Comparison of ENCODE assay signal across 8 cellular contexts in the genomic region with DNA sequence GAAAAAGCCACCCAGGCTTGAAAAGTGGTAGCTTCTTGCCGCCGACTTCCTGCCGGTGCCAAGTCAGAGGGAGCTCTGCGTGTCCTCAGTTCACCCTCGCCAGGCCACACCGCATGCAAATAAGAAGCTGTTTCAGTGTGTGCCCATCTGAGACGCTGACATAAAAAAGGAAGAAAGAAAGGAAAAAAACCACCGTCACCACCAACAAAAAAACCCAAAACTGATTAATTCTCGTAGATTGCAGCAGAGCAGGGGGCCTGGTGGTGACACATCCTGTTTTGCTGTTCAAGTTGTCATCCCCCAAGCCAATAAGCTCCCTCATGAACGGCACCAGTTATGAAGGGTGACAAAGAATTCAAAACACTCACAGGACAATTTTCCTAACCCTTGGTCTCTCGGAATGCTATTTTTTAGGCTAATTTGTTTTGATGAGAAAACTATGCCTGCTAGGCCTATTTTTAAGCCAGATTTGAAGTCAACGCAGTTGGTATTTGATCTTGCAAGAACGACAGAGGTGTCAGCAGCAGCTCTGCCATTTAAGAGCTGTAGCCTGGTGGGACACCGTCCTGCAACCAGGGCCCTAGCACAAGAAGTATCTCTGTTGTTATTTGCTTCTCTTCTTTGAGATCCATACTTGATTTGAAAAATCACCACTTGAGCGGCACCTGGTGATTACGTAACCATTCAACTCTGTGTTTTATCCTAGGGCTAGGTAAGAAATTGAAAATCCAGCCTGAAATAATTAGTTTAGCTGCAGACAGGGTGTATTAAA.
DNase-seq lines count a peak whose midpoint lies in the region; ATAC-seq and TF ChIP-seq lines count a peak whose summit lies in the region.

No MANE protein-coding gene starts in this region.

- peak overlapping the region in 1 of 4 donors; percentile 25 for H3K4me3 ChIP-seq in Peyer's patch
- no peak overlapping the region for H3K4me3 ChIP-seq in MG63

- ATAC-seq in GM18502 (IDR thresholded peaks at IDR 0.05; ENCODE audit: poor library complexity, unreplicated experiment) (peak; percentile 94), HG02885 (IDR thresholded peaks at IDR 0.05; ENCODE audit: poor library complexity, unreplicated experiment) (peak; percentile 91)

- H3K27me3 ChIP-seq in Peyer's patch (no peaks in the 10 kb centered on the region), MG63 (no peaks in the 10 kb centered on the region)

- peaks cover 33% of the 10 kb centered on the region for H3K36me3 Mint-ChIP-seq in activated T-helper 2 cell treated with anti-CD3 and anti-CD28 coated beads, Interferon-gamma antibody, Interleukin-2, Interleukin-4, amounts not matched to agents 10 μg/mL and 5 μg/mL and 100 μg/mL, durations not matched to agents 14 hours and 24 hours and 36 hours (ENCODE audit: low read depth)

- no peak for TF ChIP-seq POLR2A in Peyer's patch (IDR thresholded peaks at IDR 0.05)

- H3K36me3 ChIP-seq in Peyer's patch = no peaks in the 10 kb centered on the region
- no peaks in the 10 kb centered on the region for H3K36me3 ChIP-seq in MG63

- DNase-seq in Peyer's patch = peak in 2 of 3 donors; percentile 88 to 89
- DNase-seq in activated T-helper 2 cell treated with anti-CD3 and anti-CD28 coated beads, Interferon-gamma antibody, Interleukin-2, Interleukin-4, amounts not matched to agents 10 μg/mL and 5 μg/mL and 100 μg/mL, durations not matched to agents 14 hours and 24 hours and 36 hours (ENCODE audit: low spot score) = peak; percentile 67
- peak; percentile 37 for DNase-seq in islet precursor cell
- peak; percentile 54 to 75 (median 70) for DNase-seq in stimulated activated CD4-positive, alpha-beta T cell treated with anti-CD3 and anti-CD28 coated beads, TNF-alpha, amount 100 ng/mL, for 1 hour (ENCODE audit: low read depth in 3 of 3, low spot score in 1 of 3)
- no peak for DNase-seq in NCI-H446 (lab: John Stamatoyannopoulos, UW)
- DNase-seq in MG63 = no peak

- no peak for TF ChIP-seq CTCF in Peyer's patch (IDR thresholded peaks at IDR 0.05)

- H3K4me3 Mint-ChIP-seq in activated T-helper 2 cell treated with anti-CD3 and anti-CD28 coated beads, Interferon-gamma antibody, Interleukin-2, Interleukin-4, amounts not matched to agents 10 μg/mL and 5 μg/mL and 100 μg/mL, durations not matched to agents 14 hours and 24 hours and 36 hours (ENCODE audit: low read depth) = peak overlapping the region; percentile 78

- peaks cover 0 to 11% (median 5%) of the 10 kb centered on the region in 4 donors for H3K4me1 ChIP-seq in Peyer's patch

- H3K27ac Mint-ChIP-seq in activated T-helper 2 cell treated with anti-CD3 and anti-CD28 coated beads, Interferon-gamma antibody, Interleukin-2, Interleukin-4, amounts not matched to agents 10 μg/mL and 5 μg/mL and 100 μg/mL, durations not matched to agents 14 hours and 24 hours and 36 hours = peak overlapping the region; percentile 96

- peak overlapping the region in 2 of 4 donors; percentile 44 to 59 for H3K27ac ChIP-seq in Peyer's patch

- H3K9me3 ChIP-seq in Peyer's patch = no peaks in the 10 kb centered on the region
- no peaks in the 10 kb centered on the region for H3K9me3 ChIP-seq in MG63

- intact Hi-C loops in activated T-helper 2 cell treated with anti-CD3 and anti-CD28 coated beads, Interferon-gamma antibody, Interleukin-2, Interleukin-4, amounts not matched to agents 10 μg/mL and 5 μg/mL and 100 μg/mL, durations not matched to agents 14 hours and 24 hours and 36 hours (cut with micrococcal nuclease) = loop anchor here (1.0 to 2.0 kb wide), 3 partner anchors 59 to 146 kb away; a partner anchor contains a TSS

- no peaks in the 10 kb centered on the region for H3K27me3 Mint-ChIP-seq in activated T-helper 2 cell treated with anti-CD3 and anti-CD28 coated beads, Interferon-gamma antibody, Interleukin-2, Interleukin-4, amounts not matched to agents 10 μg/mL and 5 μg/mL and 100 μg/mL, durations not matched to agents 14 hours and 24 hours and 36 hours (ENCODE audit: low read depth)

- peaks cover 16% of the 10 kb centered on the region for H3K9me3 Mint-ChIP-seq in activated T-helper 2 cell treated with anti-CD3 and anti-CD28 coated beads, Interferon-gamma antibody, Interleukin-2, Interleukin-4, amounts not matched to agents 10 μg/mL and 5 μg/mL and 100 μg/mL, durations not matched to agents 14 hours and 24 hours and 36 hours

- H3K4me1 Mint-ChIP-seq in activated T-helper 2 cell treated with anti-CD3 and anti-CD28 coated beads, Interferon-gamma antibody, Interleukin-2, Interleukin-4, amounts not matched to agents 10 μg/mL and 5 μg/mL and 100 μg/mL, durations not matched to agents 14 hours and 24 hours and 36 hours (ENCODE audit: low read depth) = peaks cover 54% of the 10 kb centered on the region

Comparison
In these comparisons a context has a peak if more than half of its experiments do, and no peak if none do; other contexts are left out.
1. DNase-seq: peak in Peyer's patch (2 of 3), activated T-helper 2 cell treated with anti-CD3 and anti-CD28 coated beads, Interferon-gamma antibody, Interleukin-2, Interleukin-4, amounts not matched to agents 10 μg/mL and 5 μg/mL and 100 μg/mL, durations not matched to agents 14 hours and 24 hours and 36 hours (single experiment), islet precursor cell (single experiment) and stimulated activated CD4-positive, alpha-beta T cell treated with anti-CD3 and anti-CD28 coated beads, TNF-alpha, amount 100 ng/mL, for 1 hour (3 of 3); none in NCI-H446 (0 of 2) and MG63 (single experiment).